Comparison of ENCODE assay signal across 8 cellular contexts in the genomic region with DNA sequence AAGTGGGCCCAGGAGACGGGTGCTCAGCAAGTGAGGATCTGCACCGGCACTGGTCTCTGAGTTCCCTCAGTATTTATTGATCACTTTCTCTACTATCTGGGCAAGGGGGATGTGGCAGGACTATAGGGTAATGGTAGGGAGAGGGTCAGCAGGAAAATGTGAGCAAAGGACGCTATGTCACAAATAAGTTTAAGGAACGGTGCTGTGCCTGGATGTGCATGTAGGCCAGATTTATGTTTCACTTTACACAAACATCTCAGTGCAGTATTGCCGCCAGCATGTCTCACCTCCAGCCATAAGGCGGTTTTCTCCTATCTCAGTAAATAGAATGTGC. TPM values are rescaled to one million over a fixed set of nuclear protein-coding genes. Genes with fewer than 3 reads are reported as not detected.
DNase-seq lines count a peak whose midpoint lies in the region; ATAC-seq, FAIRE-seq and TF ChIP-seq lines count a peak whose summit lies in the region.
"Not testable (repeated sequence)": the region's sequence is repeated elsewhere in the genome, so short reads cannot be mapped to it uniquely, and the experiment has no call there.

No MANE protein-coding gene starts in this region.

- H2AK5ac ChIP-seq in H1 (ENCODE audit: low read depth, low read length), result not testable (repeated sequence)

- not testable (repeated sequence) for H2AFZ ChIP-seq in H1 (ENCODE audit: low read length)

- H4K8ac ChIP-seq in H1 (ENCODE audit: extremely low read depth, insufficient read depth, low read length), result not testable (repeated sequence)

- peak overlapping the region in 1 of 4 experiments; percentile 18; a peak in 2 of 7 replicates for H3K9ac ChIP-seq in H1 (replicated peaks in 1 of 4; ENCODE audit: extremely low read depth in 1 of 4, low read depth in 3 of 4, low read length in 3 of 4)
- not testable (repeated sequence) for H3K9ac ChIP-seq in subcutaneous abdominal adipose tissue (ENCODE audit: low read length in 5 of 5)

- not testable (repeated sequence) for TF ChIP-seq CTCF in CD4-positive, alpha-beta T cell (IDR thresholded peaks at IDR 0.05); WERI-Rb-1 (IDR thresholded peaks at IDR 0.05; ENCODE audit: low read depth, low read length); H1 (IDR thresholded peaks at IDR 0.05; ENCODE audit: control extremely low read depth in 1 of 3, insufficient read depth in 1 of 3, low read depth in 1 of 3, low read length in 3 of 3); neural crest cell (conservative IDR thresholded peaks at IDR 0.05)

- intact Hi-C loops in CD4-positive, alpha-beta T cell (cut with DNase I, micrococcal nuclease), result loop anchor here in 1 of 2 experiments (2.0 kb wide), 1 partner anchor 15 kb away; the partner anchor contains the start of gene ZNF846

- DNase-seq in CD4-positive, alpha-beta T cell; WERI-Rb-1; H1 (ENCODE audit: low read depth in 1 of 2, low spot score in 2 of 2); neural crest cell (ENCODE audit: low read depth, low spot score): not testable (repeated sequence)
- peak; percentile 9 for DNase-seq in left kidney (ENCODE audit: low read depth, low spot score)

- not testable (repeated sequence) for H3K79me2 ChIP-seq in H1 (ENCODE audit: control insufficient read depth in 1 of 2, insufficient read depth in 2 of 2, low read length in 2 of 2)

- H4K91ac ChIP-seq in H1 (replicated peaks; ENCODE audit: insufficient read length, low read length), result not testable (repeated sequence)

- not testable (repeated sequence) for H3K9me3 Mint-ChIP-seq in CD4-positive, alpha-beta T cell; IgD-negative memory B cell; activated naive CD8-positive, alpha-beta T cell (ENCODE audit: low read depth); neural crest cell

- not testable (repeated sequence) for H3K4ac ChIP-seq in H1 (replicated peaks; ENCODE audit: insufficient read length, low read depth, low read length)

- not testable (repeated sequence) for H3K36me3 ChIP-seq in WERI-Rb-1; H1 (ENCODE audit: control insufficient read depth in 2 of 4, insufficient read depth in 4 of 4, low read length in 3 of 4); subcutaneous abdominal adipose tissue (ENCODE audit: control insufficient read depth in 5 of 5, insufficient read depth in 5 of 5, low read length in 5 of 5)

- POLR2A ChIA-PET in CD4-positive, alpha-beta T cell (lab: Charles Lee), result not testable (repeated sequence)
- POLR2A ChIA-PET in H1 (lab: Charles Lee; ENCODE audit: partially characterized antibody), result interaction anchor here (1.1 to 1.9 kb wide), 2 partner anchors 161 to 201 kb away, joined by 3 to 7 read pairs; no protein-coding TSS in a partner anchor

- not testable (repeated sequence) for ATAC-seq in CD4-positive, alpha-beta T cell (ENCODE audit: poor library complexity)

- not testable (repeated sequence) for H3K27me3 Mint-ChIP-seq in CD4-positive, alpha-beta T cell; IgD-negative memory B cell; activated naive CD8-positive, alpha-beta T cell; neural crest cell (ENCODE audit: low read depth)

- H3K4me3 ChIP-seq in WERI-Rb-1 (ENCODE audit: low read depth, low read length), result peak overlapping the region; percentile 56
- H3K4me3 ChIP-seq in H1 (ENCODE audit: extremely low read depth in 1 of 4, insufficient read depth in 2 of 4, low read depth in 3 of 4, low read length in 4 of 4); subcutaneous abdominal adipose tissue (ENCODE audit: low read depth in 1 of 5, low read length in 5 of 5): not testable (repeated sequence)

- not testable (repeated sequence) for H4K5ac ChIP-seq in H1 (ENCODE audit: insufficient read length, low read depth, low read length)

- peak overlapping the region; percentile 91 for H3K27ac Mint-ChIP-seq in CD4-positive, alpha-beta T cell
- H3K27ac Mint-ChIP-seq in IgD-negative memory B cell, result peak overlapping the region in 1 of 3 donors; percentile 11
- H3K27ac Mint-ChIP-seq in activated naive CD8-positive, alpha-beta T cell, result peak overlapping the region; percentile 96
- peak overlapping the region; percentile 98 for H3K27ac Mint-ChIP-seq in neural crest cell (ENCODE audit: unreplicated experiment)

- TF ChIP-seq EP300 in H1 (IDR thresholded peaks at IDR 0.05; ENCODE audit: borderline replicate concordance in 1 of 2, low read depth in 2 of 2, low read length in 2 of 2), result not testable (repeated sequence)

- not testable (repeated sequence) for H3K14ac ChIP-seq in H1 (ENCODE audit: insufficient read length)

- FAIRE-seq in H1 (lab: Jason Lieb, UNC), result not testable (repeated sequence)

- H2BK12ac ChIP-seq in H1 (ENCODE audit: low read depth, low read length), result not testable (repeated sequence)

- not testable (repeated sequence) for H3K23ac ChIP-seq in H1 (ENCODE audit: insufficient read length)

- not testable (repeated sequence) for TF ChIP-seq RAD21 in H1 (IDR thresholded peaks at IDR 0.05 in 1 of 2, conservative IDR thresholded peaks at IDR 0.05 in 1 of 2; ENCODE audit: low read depth in 2 of 2, low read length in 2 of 2)

- H3K18ac ChIP-seq in H1 (ENCODE audit: extremely low read depth, low read length), result not testable (repeated sequence)

- H3K9me3 ChIP-seq in CD4-positive, alpha-beta T cell (ENCODE audit: control insufficient read depth, low read length); WERI-Rb-1 (ENCODE audit: severe bottlenecking); H1 (ENCODE audit: insufficient read depth in 2 of 2, low read depth in 1 of 2, low read length in 1 of 2); subcutaneous abdominal adipose tissue (ENCODE audit: control insufficient read depth in 5 of 5, low read length in 5 of 5): not testable (repeated sequence)

- H3K56ac ChIP-seq in H1 (replicated peaks; ENCODE audit: insufficient read length, low read depth, low read length), result not testable (repeated sequence)

- H3K4me2 ChIP-seq in H1 (ENCODE audit: insufficient read depth in 1 of 2, low read depth in 2 of 2, low read length in 2 of 2), result peak overlapping the region; percentile 62 to 69; a peak in 2 of 4 replicates

- H3K27ac ChIP-seq in CD4-positive, alpha-beta T cell (ENCODE audit: low read depth, low read length); H1 (ENCODE audit: low read depth, low read length): not testable (repeated sequence)
- H3K27ac ChIP-seq in WERI-Rb-1, result peak overlapping the region; percentile 91
- H3K27ac ChIP-seq in subcutaneous abdominal adipose tissue (ENCODE audit: low read depth, low read length), result peak overlapping the region; percentile 60

- not testable (repeated sequence) for H3K79me1 ChIP-seq in H1 (ENCODE audit: low read depth, low read length)

- not testable (repeated sequence) for H2BK15ac ChIP-seq in H1 (ENCODE audit: low read length)

- H3K4me1 Mint-ChIP-seq in CD4-positive, alpha-beta T cell (ENCODE audit: low read depth), result peaks cover 24% of the 10 kb centered on the region
- H3K4me1 Mint-ChIP-seq in IgD-negative memory B cell, result not testable (repeated sequence)
- H3K4me1 Mint-ChIP-seq in activated naive CD8-positive, alpha-beta T cell (ENCODE audit: low read depth), result peaks cover 26% of the 10 kb centered on the region
- H3K4me1 Mint-ChIP-seq in neural crest cell, result peaks cover 27% of the 10 kb centered on the region

- peaks cover 11% of the 10 kb centered on the region for H3K36me3 Mint-ChIP-seq in CD4-positive, alpha-beta T cell (ENCODE audit: low read depth)
- H3K36me3 Mint-ChIP-seq in IgD-negative memory B cell; activated naive CD8-positive, alpha-beta T cell; neural crest cell (ENCODE audit: low read depth): not testable (repeated sequence)

- WGBS in H1 (ENCODE audit: extremely low coverage in 1 of 2, insufficient coverage in 1 of 2, insufficient read length in 1 of 2, insufficient replicate concordance in 2 of 2, low coverage in 1 of 2, low lambda C conversion rate in 2 of 2, missing lambda C conversion rate in 1 of 2), 2 experiments, result 91% methylated on average over 6 of the region's 6 CpGs; no CpG with 5 or more reads in 1 of the 2 experiments

- H2BK120ac ChIP-seq in H1 (replicated peaks; ENCODE audit: low read depth, low read length), result not testable (repeated sequence)

- TF ChIP-seq POLR2A in H1 (IDR thresholded peaks at IDR 0.05; ENCODE audit: control extremely low read depth in 1 of 2, low read depth in 2 of 2, low read length in 2 of 2), result not testable (repeated sequence)

- not testable (repeated sequence) for H3K27me3 ChIP-seq in CD4-positive, alpha-beta T cell (ENCODE audit: control insufficient read depth, insufficient read depth, low read length); WERI-Rb-1 (ENCODE audit: insufficient read depth, low read depth, severe bottlenecking); H1 (replicated peaks in 1 of 4; ENCODE audit: control insufficient read depth in 3 of 4, extremely low read depth in 1 of 4, insufficient read depth in 3 of 4, low read length in 3 of 4); subcutaneous abdominal adipose tissue (ENCODE audit: control insufficient read depth in 5 of 5, insufficient read depth in 4 of 5, low read length in 5 of 5)

- H4K20me1 ChIP-seq in H1 (replicated peaks in 1 of 2; ENCODE audit: control insufficient read depth in 1 of 2, insufficient read depth in 2 of 2, low read length in 2 of 2), result not testable (repeated sequence)

- H3K23me2 ChIP-seq in H1 (ENCODE audit: low read depth, low read length), result not testable (repeated sequence)

- H3K4me1 ChIP-seq in H1 (replicated peaks in 1 of 4; ENCODE audit: control insufficient read depth in 3 of 4, insufficient read depth in 4 of 4, low read length in 3 of 4), result not testable (repeated sequence)
- H3K4me1 ChIP-seq in subcutaneous abdominal adipose tissue (ENCODE audit: control insufficient read depth in 5 of 5, insufficient read depth in 5 of 5, low read length in 5 of 5), result peaks cover 0 to 19% (median 12%) of the 10 kb centered on the region in 5 donors

- not testable (repeated sequence) for H2BK5ac ChIP-seq in H1 (ENCODE audit: low read depth, low read length)

- not testable (repeated sequence) for H2BK20ac ChIP-seq in H1 (ENCODE audit: low read length)

- peak overlapping the region; percentile 94 for H3K4me3 Mint-ChIP-seq in CD4-positive, alpha-beta T cell
- peak overlapping the region; percentile 4 to 97 (median 46) for H3K4me3 Mint-ChIP-seq in IgD-negative memory B cell
- H3K4me3 Mint-ChIP-seq in activated naive CD8-positive, alpha-beta T cell, result peak overlapping the region; percentile 95
- H3K4me3 Mint-ChIP-seq in neural crest cell, result peak overlapping the region; percentile 86

- CTCF ChIA-PET in CD4-positive, alpha-beta T cell (lab: Charles Lee), result not testable (repeated sequence)
- CTCF ChIA-PET in H1 (lab: Charles Lee; ENCODE audit: partially characterized antibody), result interaction anchor here (1.2 kb wide), 1 partner anchor 13 kb away, joined by 4 read pairs; no protein-coding TSS in a partner anchor

RNA-seq across cellular contexts. Expression of gene ZNF846, which starts 15.6 kb away (rescaled TPM):
- 1 to 10 TPM; 7.9 to 8.5 TPM for total RNA-seq in CD4-positive, alpha-beta T cell
- 6.3 TPM for polyA plus RNA-seq in IgD-negative memory B cell
- 9.0 and 9.2 TPM in 2 replicates for total RNA-seq in H1 (2021; fragmentation: NEBNext Ultra II Directional; extraction: Animal tissue kit (Norgen Biotek cat#: 25700))
- 4.5 and 4.8 TPM in 2 replicates for polyA plus RNA-seq in H1 (2011; rRNA removed)
- 6.3 TPM for polyA plus RNA-seq in H1 (2011; cell fraction: cytosol; rRNA removed)
- 5.4 TPM for polyA plus RNA-seq in H1 (2011; cell fraction: nucleus; rRNA removed)
- 7.1 to 8.6 TPM (median 7.4 TPM) in 4 replicates for polyA plus RNA-seq in H1 (2012, experiment 1 of 2)
- 2.9 TPM for polyA plus RNA-seq in H1 (2012, experiment 2 of 2)
- 7.0 TPM for polyA plus RNA-seq in H1 (2013, experiment 1 of 2)
- polyA plus RNA-seq in H1 (2013, experiment 2 of 2), result 5.5 TPM
- 10.3 and 12.6 TPM in 2 replicates for polyA minus RNA-seq in H1 (2011; rRNA and poly(A)+ RNA removed)
- polyA minus RNA-seq in H1 (2011; cell fraction: cytosol; rRNA and poly(A)+ RNA removed), result 2.7 TPM
- polyA minus RNA-seq in H1 (2011; cell fraction: nucleus; rRNA and poly(A)+ RNA removed), result 9.8 TPM
- 7.6 and 11.0 TPM in 2 replicates for total RNA-seq in neural crest cell

RNA-seq across cellular contexts. Expression of gene FBXL12, which starts 34.7 kb away (rescaled TPM):
- 10 to 100 TPM; 33.4 to 38.4 TPM for total RNA-seq in CD4-positive, alpha-beta T cell
- polyA plus RNA-seq in IgD-negative memory B cell, result 10.4 TPM
- total RNA-seq in H1 (2021; fragmentation: NEBNext Ultra II Directional; extraction: Animal tissue kit (Norgen Biotek cat#: 25700)), result 24.6 and 26.7 TPM in 2 replicates
- polyA plus RNA-seq in H1 (2011; rRNA removed), result 62.3 and 89.1 TPM in 2 replicates
- polyA plus RNA-seq in H1 (2011; cell fraction: cytosol; rRNA removed), result 56.8 TPM
- polyA plus RNA-seq in H1 (2011; cell fraction: nucleus; rRNA removed), result 59.7 TPM
- 24.8 to 33.5 TPM (median 30.6 TPM) in 4 replicates for polyA plus RNA-seq in H1 (2012, experiment 1 of 2)
- polyA plus RNA-seq in H1 (2012, experiment 2 of 2), result 29.7 TPM
- polyA plus RNA-seq in H1 (2013, experiment 1 of 2), result 25.9 TPM
- polyA plus RNA-seq in H1 (2013, experiment 2 of 2), result 25.4 TPM
- polyA minus RNA-seq in H1 (2011; rRNA and poly(A)+ RNA removed), result 11.2 and 13.5 TPM in 2 replicates
- polyA minus RNA-seq in H1 (2011; cell fraction: cytosol; rRNA and poly(A)+ RNA removed), result 12.6 TPM
- polyA minus RNA-seq in H1 (2011; cell fraction: nucleus; rRNA and poly(A)+ RNA removed), result 20.7 TPM
- 32.7 and 33.1 TPM in 2 replicates for total RNA-seq in neural crest cell

RNA-seq across cellular contexts. Expression of gene UBL5, which starts 43.6 kb away (rescaled TPM):
- 100 to 1,000 TPM; 163 to 165 TPM for total RNA-seq in CD4-positive, alpha-beta T cell
- 592 TPM for polyA plus RNA-seq in IgD-negative memory B cell
- total RNA-seq in H1 (2021; fragmentation: NEBNext Ultra II Directional; extraction: Animal tissue kit (Norgen Biotek cat#: 25700)), result 384 and 416 TPM in 2 replicates
- polyA plus RNA-seq in H1 (2011; rRNA removed), result 1,137 and 1,209 TPM in 2 replicates
- polyA plus RNA-seq in H1 (2011; cell fraction: cytosol; rRNA removed), result 1,381 TPM
- polyA plus RNA-seq in H1 (2011; cell fraction: nucleus; rRNA removed), result 379 TPM
- 570 to 950 TPM (median 731 TPM) in 4 replicates for polyA plus RNA-seq in H1 (2012, experiment 1 of 2)
- 3,120 TPM for polyA plus RNA-seq in H1 (2012, experiment 2 of 2)
- polyA plus RNA-seq in H1 (2013, experiment 1 of 2), result 427 TPM
- polyA plus RNA-seq in H1 (2013, experiment 2 of 2), result 439 TPM
- 103 and 118 TPM in 2 replicates for polyA minus RNA-seq in H1 (2011; rRNA and poly(A)+ RNA removed)
- 80.6 TPM for polyA minus RNA-seq in H1 (2011; cell fraction: cytosol; rRNA and poly(A)+ RNA removed)
- polyA minus RNA-seq in H1 (2011; cell fraction: nucleus; rRNA and poly(A)+ RNA removed), result 77.9 TPM
- total RNA-seq in neural crest cell, result 366 and 373 TPM in 2 replicates

RNA-seq across cellular contexts. Expression of gene PIN1, which starts 51.0 kb away (rescaled TPM):
- 10 to 100 TPM; 33.2 to 35.3 TPM for total RNA-seq in CD4-positive, alpha-beta T cell
- polyA plus RNA-seq in IgD-negative memory B cell (77.4 TPM), H1 (2011; rRNA removed) (90.8 and 124 TPM in 2 replicates)
- 78.3 and 88.0 TPM in 2 replicates for total RNA-seq in H1 (2021; fragmentation: NEBNext Ultra II Directional; extraction: Animal tissue kit (Norgen Biotek cat#: 25700))
- 145 TPM for polyA plus RNA-seq in H1 (2011; cell fraction: cytosol; rRNA removed)
- polyA plus RNA-seq in H1 (2011; cell fraction: nucleus; rRNA removed), result 106 TPM
- 53.3 to 94.4 TPM (median 91.8 TPM) in 4 replicates for polyA plus RNA-seq in H1 (2012, experiment 1 of 2)
- 98.1 TPM for polyA plus RNA-seq in H1 (2012, experiment 2 of 2)
- polyA plus RNA-seq in H1 (2013, experiment 1 of 2), result 64.9 TPM
- polyA plus RNA-seq in H1 (2013, experiment 2 of 2), result 61.6 TPM
- 16.1 and 18.6 TPM in 2 replicates for polyA minus RNA-seq in H1 (2011; rRNA and poly(A)+ RNA removed)
- 40.0 TPM for polyA minus RNA-seq in H1 (2011; cell fraction: cytosol; rRNA and poly(A)+ RNA removed)
- 29.8 TPM for polyA minus RNA-seq in H1 (2011; cell fraction: nucleus; rRNA and poly(A)+ RNA removed)
- 117 and 127 TPM in 2 replicates for total RNA-seq in neural crest cell
